In genomic region chr2:20225294-20226151, GRCh38 we compare ENCODE assay signal across 8 cellular contexts. TPM values are rescaled to one million over a fixed set of nuclear protein-coding genes. Genes with fewer than 3 reads are reported as not detected.
DNase-seq lines count a peak whose midpoint lies in the region; ATAC-seq lines count a peak whose summit lies in the region.

No MANE protein-coding gene starts in this region.

- H3K27me3 Mint-ChIP-seq in central memory CD8-positive, alpha-beta T cell, result peaks cover 68% of the 10 kb centered on the region

- H3K4me1 Mint-ChIP-seq in central memory CD8-positive, alpha-beta T cell, result no peaks in the 10 kb centered on the region

- DNase-seq in G401 (ENCODE audit: low spot score) (peak; percentile 18), SHP77 treated with DMSO at 0.1 percent for 48 hours (lab: John Stamatoyannopoulos, UW) (peak; percentile 23), left colon (peak; percentile 89 to 91), OCI-M2 (lab: John Stamatoyannopoulos, UW; ENCODE audit: unreplicated experiment) (no peak)
- DNase-seq in central memory CD8-positive, alpha-beta T cell (ENCODE audit: low spot score in 2 of 2), result no peak
- DNase-seq in stimulated activated CD4-positive, alpha-beta T cell treated with anti-CD3 and anti-CD28 coated beads, Interleukin-4, amount 100 ng/mL, for 1 hour, result peak; percentile 38

- no peak overlapping the region for H3K27ac Mint-ChIP-seq in central memory CD8-positive, alpha-beta T cell (ENCODE audit: low read depth)

- H3K9me3 ChIP-seq in HUES64 (ENCODE audit: insufficient read depth, low read depth, low read length), result no peaks in the 10 kb centered on the region

- H3K4me3 ChIP-seq in HUES64 (ENCODE audit: low read length), result peak overlapping the region; percentile 71

- H3K36me3 Mint-ChIP-seq in central memory CD8-positive, alpha-beta T cell (ENCODE audit: insufficient read depth), result no peaks in the 10 kb centered on the region

- peak overlapping the region; percentile 55 for H3K9ac ChIP-seq in HUES64 (ENCODE audit: low read depth, low read length)

- in situ Hi-C loops in G401 (cut with HindIII; ENCODE audit: low sequenced_read_pairs), result no loop called here

- peaks cover 15% of the 10 kb centered on the region for H3K4me1 ChIP-seq in HUES64 (ENCODE audit: insufficient read depth, low read length)

- peak overlapping the region; percentile 25 for H3K4me3 Mint-ChIP-seq in central memory CD8-positive, alpha-beta T cell

- H3K36me3 ChIP-seq in HUES64 (ENCODE audit: insufficient read depth, low read length), result no peaks in the 10 kb centered on the region

- 15% methylated on average over 66 of the region's 66 CpGs for WGBS in HUES64

- H3K9me3 Mint-ChIP-seq in central memory CD8-positive, alpha-beta T cell, result no peaks in the 10 kb centered on the region

- H3K27me3 ChIP-seq in HUES64 (ENCODE audit: insufficient read depth, low read length), result peaks cover 4% of the 10 kb centered on the region

- peak overlapping the region; percentile 60; the same call in 1 of the 2 replicates for H3K27ac ChIP-seq in HUES64 (ENCODE audit: low read depth, low read length)

- ATAC-seq in GM21528 (IDR thresholded peaks at IDR 0.05; ENCODE audit: low FRiP score, unreplicated experiment), result peak; percentile 63
- no peak for ATAC-seq in central memory CD8-positive, alpha-beta T cell (replicated peaks; ENCODE audit: extremely low read depth, poor library complexity, severe bottlenecking)
- peak; percentile 81 for ATAC-seq in left colon

- intact Hi-C loops in left colon (cut with DNase I, micrococcal nuclease), result loop anchor here in 1 of 2 donors (10.0 kb wide), 1 partner anchor 91 kb away; no protein-coding TSS in a partner anchor

RNA-seq across cellular contexts. Expression of gene SDC1, which starts 0.6 kb away (rescaled TPM):
- 37.4 and 45.5 TPM in 2 replicates for total RNA-seq in G401 (2014; rRNA removed; shearing (Covaris generic))
- polyA plus RNA-seq in HUES64 (2013, experiment 1 of 2), result 39.0 TPM
- polyA plus RNA-seq in HUES64 (2013, experiment 2 of 2), result 42.8 TPM
- 100 to 1,000 TPM; 159 to 184 TPM for total RNA-seq in left colon

Comparison
In these comparisons a context has a peak if more than half of its experiments do, and no peak if none do; other contexts are left out.
1. DNase-seq: peak in G401 (single experiment), SHP77 treated with DMSO at 0.1 percent for 48 hours (single experiment), left colon (2 of 2) and stimulated activated CD4-positive, alpha-beta T cell treated with anti-CD3 and anti-CD28 coated beads, Interleukin-4, amount 100 ng/mL, for 1 hour (single experiment); none in central memory CD8-positive, alpha-beta T cell (0 of 2) and OCI-M2 (single experiment).